In the genomic region with DNA sequence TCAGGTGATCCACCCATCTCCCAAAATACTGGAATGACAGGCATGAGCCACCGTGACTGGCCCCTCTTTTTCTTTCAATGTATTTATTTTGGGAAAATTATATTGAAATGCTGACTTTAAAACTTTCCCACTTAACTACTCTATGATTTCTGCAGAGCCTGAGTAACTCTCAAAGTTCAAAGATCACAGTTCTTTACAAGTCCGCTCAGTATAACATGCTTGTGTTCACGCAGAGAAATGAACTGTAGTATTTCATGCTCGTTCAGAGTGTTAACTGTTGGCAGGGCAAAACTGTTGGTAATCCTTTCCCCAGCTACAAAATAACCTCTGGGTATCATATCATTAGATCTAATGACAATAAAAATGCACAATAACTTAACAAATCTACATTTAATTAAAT, we compare ENCODE assay signal across 11 cellular contexts. TPM values are rescaled to one million over a fixed set of nuclear protein-coding genes. Genes with fewer than 3 reads are reported as not detected.
"Had no signal": no experiment of that assay in that cellular context is flagged by ENCODE, and none has a peak within 500 bp of the region (broad histone marks: within the 10 kb centered on the region; RNA-seq: fewer than 3 reads in every experiment).

No MANE protein-coding gene starts in this region.

- H3K9me3 ChIP-seq: HAP-1 had no signal

- H3K36me3 ChIP-seq: HAP-1 had no signal

- H2AFZ ChIP-seq: GM23248, GM23338 had no signal

- H3K27ac ChIP-seq: GM23248 had no signal

- ATAC-seq: GM23338, HCT116 had no signal

- H3K4me1 ChIP-seq: HAP-1 had no signal

- FAIRE-seq: H1, H54 had no signal

- H3K4me2 ChIP-seq: GM23338 had no signal

- DNase-seq: GM23248, GOT3, H7, H9, HCEC 1CT, HFFc6 had no signal

- H3K9ac ChIP-seq: GM23248 had no signal

- H3K4me3 ChIP-seq: GM23248, GM23338, HAP-1 had no signal

RNA-seq across cellular contexts. Expression of a gene that starts 50.7 kb away (rescaled TPM):
- total RNA-seq: GM23248, HFFc6 had no signal
- polyA plus RNA-seq: GM23248 had no signal
